ENCODE assay signal across 8 cellular contexts in the genomic region with DNA sequence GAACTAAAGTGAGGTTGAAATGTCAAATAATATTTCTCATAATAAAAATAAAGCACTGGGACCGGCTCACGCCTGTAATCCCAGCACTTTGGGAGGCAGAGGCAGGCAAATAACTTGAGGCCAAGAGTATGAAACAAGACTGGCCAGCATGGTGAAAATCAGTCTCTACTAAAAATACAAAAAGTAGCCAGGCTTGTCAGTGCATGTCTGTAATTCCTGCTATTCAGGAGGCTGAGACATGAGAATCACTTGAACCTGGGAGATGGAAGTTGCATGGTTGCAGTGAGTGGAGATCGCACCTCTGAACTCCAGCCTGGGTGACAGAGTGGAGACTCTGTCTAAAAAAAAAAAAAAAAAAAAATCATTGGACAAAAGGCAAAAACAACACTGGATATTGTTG. TPM values are rescaled to one million over a fixed set of nuclear protein-coding genes. Genes with fewer than 3 reads are reported as not detected.
"Had no signal": no experiment of that assay in that cellular context is flagged by ENCODE, and none has a peak within 500 bp of the region (broad histone marks: within the 10 kb centered on the region; RNA-seq: fewer than 3 reads in every experiment).

No MANE protein-coding gene starts in this region.

- H2AFZ ChIP-seq: GM23248 had no signal

- H3K9ac ChIP-seq: GM23248 had no signal

- H3K4me3 ChIP-seq: GM23248, HAP-1, K562 had no signal

- H3K4me1 ChIP-seq: HAP-1 had no signal

- H3K9me3 ChIP-seq: HAP-1 had no signal

- H3K27ac ChIP-seq: GM23248 had no signal

- H3K36me3 ChIP-seq: HAP-1 had no signal

- DNase-seq: GM23248, GOT3, H7, HFFc6, IMR-90 had no signal

RNA-seq across cellular contexts. Expression of a gene that starts 38.4 kb away (rescaled TPM):
- total RNA-seq: H7, HFFc6, HT-29, IMR-90, K562 had no signal
- polyA plus RNA-seq: IMR-90, K562 had no signal
